In genomic region chr19:588758-589692, GRCh38 we compare ENCODE assay signal across 10 cellular contexts. TPM values are rescaled to one million over a fixed set of nuclear protein-coding genes. Genes with fewer than 3 reads are reported as not detected.
DNase-seq lines count a peak whose midpoint lies in the region; ATAC-seq, FAIRE-seq and TF ChIP-seq lines count a peak whose summit lies in the region.
"Had no signal": no experiment of that assay in that cellular context is flagged by ENCODE, and none has a peak within 500 bp of the region (broad histone marks: within the 10 kb centered on the region; RNA-seq: fewer than 3 reads in every experiment).

No MANE protein-coding gene starts in this region.

- H2AK5ac ChIP-seq in H1 (ENCODE audit: low read depth, low read length), result no peak overlapping the region

- no peaks in the 10 kb centered on the region for H3K79me1 ChIP-seq in H1 (ENCODE audit: low read depth, low read length)

- H3K9me3 ChIP-seq in H1 (ENCODE audit: insufficient read depth in 2 of 2, low read depth in 1 of 2, low read length in 1 of 2) (no peaks in the 10 kb centered on the region), suprapubic skin (no peaks in the 10 kb centered on the region)

- H3K36me3 ChIP-seq in H1 (ENCODE audit: control insufficient read depth in 2 of 4, insufficient read depth in 4 of 4, low read length in 3 of 4), result peaks cover 0 to 4% (median 0%) of the 10 kb centered on the region in 4 experiments; a peak in 1 of 8 replicates
- H3K36me3 ChIP-seq in suprapubic skin, result no peaks in the 10 kb centered on the region

- peak overlapping the region; percentile 61 for H3K4me3 Mint-ChIP-seq in activated naive CD4-positive, alpha-beta T cell treated with anti-CD3 and anti-CD28 coated beads, Interleukin-2, amount 50 U/mL, for 24 hours
- H3K4me3 Mint-ChIP-seq in activated naive CD4-positive, alpha-beta T cell treated with anti-CD3 and anti-CD28 coated beads, Interleukin-2, amount 10 ng/mL, durations not matched to agents 7 days and 5 days, result no peak overlapping the region

- H3K27me3 ChIP-seq in H1 (replicated peaks in 1 of 4; ENCODE audit: control insufficient read depth in 3 of 4, extremely low read depth in 1 of 4, insufficient read depth in 3 of 4, low read length in 3 of 4), result peaks cover 23 to 39% (median 31%) of the 10 kb centered on the region in 4 experiments
- peaks cover 79% of the 10 kb centered on the region for H3K27me3 ChIP-seq in suprapubic skin

- H3K27ac ChIP-seq in H1 (ENCODE audit: low read depth, low read length) (no peak overlapping the region), suprapubic skin (no peak overlapping the region)

- intact Hi-C loops in lower leg skin (cut with DNase I; ENCODE audit: low total_unique reads), result no loop called here

- no peak overlapping the region for H3K9ac ChIP-seq in H1 (replicated peaks in 1 of 4; ENCODE audit: extremely low read depth in 1 of 4, low read depth in 3 of 4, low read length in 3 of 4)

- no peak overlapping the region for H3K23ac ChIP-seq in H1 (ENCODE audit: insufficient read length)

- TF ChIP-seq POLR2A in H1 (IDR thresholded peaks at IDR 0.05; ENCODE audit: control extremely low read depth in 1 of 2, low read depth in 2 of 2, low read length in 2 of 2) (no peak), suprapubic skin (IDR thresholded peaks at IDR 0.05) (no peak), lower leg skin (IDR thresholded peaks at IDR 0.05) (no peak)

- peak overlapping the region; percentile 1 to 57 (median 18); a peak in 5 of 8 replicates for H3K4me3 ChIP-seq in H1 (ENCODE audit: extremely low read depth in 1 of 4, insufficient read depth in 2 of 4, low read depth in 3 of 4, low read length in 4 of 4)
- peak overlapping the region; percentile 34 for H3K4me3 ChIP-seq in suprapubic skin
- no peak overlapping the region for H3K4me3 ChIP-seq in lower leg skin (ENCODE audit: low read depth, poor library complexity, severe bottlenecking)

- TF ChIP-seq EP300 in H1 (IDR thresholded peaks at IDR 0.05; ENCODE audit: borderline replicate concordance in 1 of 2, low read depth in 2 of 2, low read length in 2 of 2) (no peak), suprapubic skin (IDR thresholded peaks at IDR 0.05) (no peak)

- FAIRE-seq in H1 (lab: Jason Lieb, UNC), result no peak
- FAIRE-seq: G401.6 had no signal

- TF ChIP-seq CTCF in H1 (IDR thresholded peaks at IDR 0.05; ENCODE audit: control extremely low read depth in 1 of 3, insufficient read depth in 1 of 3, low read depth in 1 of 3, low read length in 3 of 3) (peak in 1 of 3 experiments; percentile 18; a peak in 1 of 4 replicates), suprapubic skin (IDR thresholded peaks at IDR 0.05) (no peak), lower leg skin (IDR thresholded peaks at IDR 0.05) (no peak)

- no peak overlapping the region for H3K18ac ChIP-seq in H1 (ENCODE audit: extremely low read depth, low read length)

- peaks cover 6% of the 10 kb centered on the region for H3K27me3 Mint-ChIP-seq in activated naive CD4-positive, alpha-beta T cell treated with anti-CD3 and anti-CD28 coated beads, Interleukin-2, amount 50 U/mL, for 24 hours
- H3K27me3 Mint-ChIP-seq in activated naive CD4-positive, alpha-beta T cell treated with anti-CD3 and anti-CD28 coated beads, Interleukin-2, amount 10 ng/mL, durations not matched to agents 7 days and 5 days, result peaks cover 69% of the 10 kb centered on the region

- peaks cover 8 to 16% of the 10 kb centered on the region in 2 experiments for H4K20me1 ChIP-seq in H1 (replicated peaks in 1 of 2; ENCODE audit: control insufficient read depth in 1 of 2, insufficient read depth in 2 of 2, low read length in 2 of 2)

- CTCF ChIA-PET in activated naive CD4-positive, alpha-beta T cell treated with anti-CD3 and anti-CD28 coated beads, Interleukin-2, amount 10 ng/mL, durations not matched to agents 7 days and 5 days (lab: Charles Lee), result interaction anchor here (0.9 kb wide), 1 partner anchor 38 kb away, joined by 4 read pairs; no protein-coding TSS in a partner anchor
- CTCF ChIA-PET in H1 (lab: Charles Lee; ENCODE audit: partially characterized antibody), result interaction anchor here (0.6 to 2.3 kb wide), 9 partner anchors 11 to 78 kb away, joined by 3 to 12 read pairs (median 4); no protein-coding TSS in a partner anchor

- no peak overlapping the region for H3K27ac Mint-ChIP-seq in activated naive CD4-positive, alpha-beta T cell treated with anti-CD3 and anti-CD28 coated beads, Interleukin-2, amount 50 U/mL, for 24 hours
- no peak overlapping the region for H3K27ac Mint-ChIP-seq in activated naive CD4-positive, alpha-beta T cell treated with anti-CD3 and anti-CD28 coated beads, Interleukin-2, amount 10 ng/mL, durations not matched to agents 7 days and 5 days

- no peaks in the 10 kb centered on the region for H3K79me2 ChIP-seq in H1 (ENCODE audit: control insufficient read depth in 1 of 2, insufficient read depth in 2 of 2, low read length in 2 of 2)

- H3K23me2 ChIP-seq in H1 (ENCODE audit: low read depth, low read length), result peaks cover 3% of the 10 kb centered on the region; the same call in 1 of the 2 replicates

- H3K4ac ChIP-seq in H1 (replicated peaks; ENCODE audit: insufficient read length, low read depth, low read length), result no peak overlapping the region

- peak overlapping the region; percentile 24 to 57; a peak in 3 of 4 replicates for H3K4me2 ChIP-seq in H1 (ENCODE audit: insufficient read depth in 1 of 2, low read depth in 2 of 2, low read length in 2 of 2)

- no peak overlapping the region for H3K14ac ChIP-seq in H1 (ENCODE audit: insufficient read length)

- peak overlapping the region; percentile 51; the same call in 1 of the 2 replicates for H4K8ac ChIP-seq in H1 (ENCODE audit: extremely low read depth, insufficient read depth, low read length)

- H2BK20ac ChIP-seq in H1 (ENCODE audit: low read length), result no peak overlapping the region

- ATAC-seq in HG02678 (IDR thresholded peaks at IDR 0.05; ENCODE audit: unreplicated experiment), result no peak
- ATAC-seq in GM18517 (IDR thresholded peaks at IDR 0.05; ENCODE audit: unreplicated experiment), result no peak

- no peak for TF ChIP-seq RAD21 in H1 (IDR thresholded peaks at IDR 0.05 in 1 of 2, conservative IDR thresholded peaks at IDR 0.05 in 1 of 2; ENCODE audit: low read depth in 2 of 2, low read length in 2 of 2)

- no peaks in the 10 kb centered on the region for H3K36me3 Mint-ChIP-seq in activated naive CD4-positive, alpha-beta T cell treated with anti-CD3 and anti-CD28 coated beads, Interleukin-2, amount 50 U/mL, for 24 hours
- no peaks in the 10 kb centered on the region for H3K36me3 Mint-ChIP-seq in activated naive CD4-positive, alpha-beta T cell treated with anti-CD3 and anti-CD28 coated beads, Interleukin-2, amount 10 ng/mL, durations not matched to agents 7 days and 5 days

- H3K9me3 Mint-ChIP-seq in activated naive CD4-positive, alpha-beta T cell treated with anti-CD3 and anti-CD28 coated beads, Interleukin-2, amount 50 U/mL, for 24 hours, result no peaks in the 10 kb centered on the region
- no peaks in the 10 kb centered on the region for H3K9me3 Mint-ChIP-seq in activated naive CD4-positive, alpha-beta T cell treated with anti-CD3 and anti-CD28 coated beads, Interleukin-2, amount 10 ng/mL, durations not matched to agents 7 days and 5 days

- H2BK5ac ChIP-seq in H1 (ENCODE audit: low read depth, low read length), result no peak overlapping the region

- WGBS in H1 (ENCODE audit: extremely low coverage in 1 of 2, insufficient coverage in 1 of 2, insufficient read length in 1 of 2, insufficient replicate concordance in 2 of 2, low coverage in 1 of 2, low lambda C conversion rate in 2 of 2, missing lambda C conversion rate in 1 of 2), 2 experiments, result 40% methylated on average over 43 of the region's 53 CpGs; no CpG with 5 or more reads in 1 of the 2 experiments
- 45% methylated on average over 4 of the region's 53 CpGs for WGBS in suprapubic skin
- WGBS in lower leg skin, 2 donors, result 14 to 17% methylated on average over 27 to 44 of the region's 53 CpGs

- no peak overlapping the region for H4K91ac ChIP-seq in H1 (replicated peaks; ENCODE audit: insufficient read length, low read length)

- no peak for DNase-seq in activated naive CD4-positive, alpha-beta T cell treated with anti-CD3 and anti-CD28 coated beads, Interleukin-2, amount 10 ng/mL, durations not matched to agents 7 days and 5 days
- DNase-seq in NCI-H526 treated with DMSO at 0.1 percent for 48 hours (lab: John Stamatoyannopoulos, UW) (peak; percentile 15), H1 (ENCODE audit: low read depth in 1 of 2, low spot score in 2 of 2) (no peak), suprapubic skin (ENCODE audit: low spot score in 2 of 2) (no peak), lower leg skin (ENCODE audit: low spot score in 2 of 2) (no peak)

- H3K4me1 Mint-ChIP-seq in activated naive CD4-positive, alpha-beta T cell treated with anti-CD3 and anti-CD28 coated beads, Interleukin-2, amount 50 U/mL, for 24 hours, result peaks cover 3% of the 10 kb centered on the region
- peaks cover 10% of the 10 kb centered on the region for H3K4me1 Mint-ChIP-seq in activated naive CD4-positive, alpha-beta T cell treated with anti-CD3 and anti-CD28 coated beads, Interleukin-2, amount 10 ng/mL, durations not matched to agents 7 days and 5 days

- H4K5ac ChIP-seq in H1 (ENCODE audit: insufficient read length, low read depth, low read length), result no peak overlapping the region

- no peak overlapping the region for H2AFZ ChIP-seq in H1 (ENCODE audit: low read length)

- H3K4me1 ChIP-seq in H1 (replicated peaks in 1 of 4; ENCODE audit: control insufficient read depth in 3 of 4, insufficient read depth in 4 of 4, low read length in 3 of 4) (peaks cover 0 to 6% (median 2%) of the 10 kb centered on the region in 4 experiments; a peak in 3 of 7 replicates), suprapubic skin (peaks cover 38% of the 10 kb centered on the region)

- H3K56ac ChIP-seq in H1 (replicated peaks; ENCODE audit: insufficient read length, low read depth, low read length), result no peak overlapping the region

- H2BK15ac ChIP-seq in H1 (ENCODE audit: low read length), result no peak overlapping the region

- no peak overlapping the region for H2BK120ac ChIP-seq in H1 (replicated peaks; ENCODE audit: low read depth, low read length)

- H2BK12ac ChIP-seq in H1 (ENCODE audit: low read depth, low read length), result no peak overlapping the region; the same call in 1 of the 2 replicates

- POLR2A ChIA-PET in H1 (lab: Charles Lee; ENCODE audit: partially characterized antibody), result interaction anchor here (1.2 to 6.3 kb wide), 5 partner anchors 12 to 86 kb away, joined by 3 to 78 read pairs (median 4); partner anchors contain the start of gene BSG

RNA-seq across cellular contexts. Expression of gene HCN2, which starts 0.7 kb away (rescaled TPM):
- 3.6 and 4.0 TPM in 2 replicates for total RNA-seq in H1 (2021; fragmentation: NEBNext Ultra II Directional; extraction: Animal tissue kit (Norgen Biotek cat#: 25700))
- polyA plus RNA-seq in H1 (2011; rRNA removed), result 1.0 and 1.9 TPM in 2 replicates
- polyA plus RNA-seq in H1 (2011; cell fraction: cytosol; rRNA removed), result 1.3 TPM
- 3.2 TPM for polyA plus RNA-seq in H1 (2011; cell fraction: nucleus; rRNA removed)
- polyA plus RNA-seq in H1 (2012, experiment 1 of 2), result 1.6 to 4.6 TPM (median 3.9 TPM) in 4 replicates
- 2.2 TPM for polyA plus RNA-seq in H1 (2012, experiment 2 of 2)
- polyA plus RNA-seq in H1 (2013, experiment 1 of 2), result 3.0 TPM
- 3.2 TPM for polyA plus RNA-seq in H1 (2013, experiment 2 of 2)
- polyA minus RNA-seq in H1 (2011; rRNA and poly(A)+ RNA removed), result 1.6 and 4.2 TPM in 2 replicates
- 2.5 TPM for polyA minus RNA-seq in H1 (2011; cell fraction: cytosol; rRNA and poly(A)+ RNA removed)
- polyA minus RNA-seq in H1 (2011; cell fraction: nucleus; rRNA and poly(A)+ RNA removed), result 1.4 TPM
- total RNA-seq in suprapubic skin (1 to 10 TPM in 1 of 4 donors, under 1 TPM in 3; 0.11 to 1.7 (median 0.81) TPM), lower leg skin (1 to 10 TPM in 2 of 4 donors, under 1 TPM in 2; 0.21 to 1.7 (median 1.1) TPM)

RNA-seq across cellular contexts. Expression of gene BSG, which starts 16.6 kb away (rescaled TPM):
- 726 and 743 TPM in 2 replicates for total RNA-seq in H1 (2021; fragmentation: NEBNext Ultra II Directional; extraction: Animal tissue kit (Norgen Biotek cat#: 25700))
- 1,055 and 1,381 TPM in 2 replicates for polyA plus RNA-seq in H1 (2011; rRNA removed)
- 777 TPM for polyA plus RNA-seq in H1 (2011; cell fraction: cytosol; rRNA removed)
- 835 TPM for polyA plus RNA-seq in H1 (2011; cell fraction: nucleus; rRNA removed)
- 563 to 829 TPM (median 731 TPM) in 4 replicates for polyA plus RNA-seq in H1 (2012, experiment 1 of 2)
- 1,009 TPM for polyA plus RNA-seq in H1 (2012, experiment 2 of 2)
- polyA plus RNA-seq in H1 (2013, experiment 1 of 2), result 1,327 TPM
- 1,362 TPM for polyA plus RNA-seq in H1 (2013, experiment 2 of 2)
- 300 and 353 TPM in 2 replicates for polyA minus RNA-seq in H1 (2011; rRNA and poly(A)+ RNA removed)
- polyA minus RNA-seq in H1 (2011; cell fraction: cytosol; rRNA and poly(A)+ RNA removed), result 459 TPM
- 278 TPM for polyA minus RNA-seq in H1 (2011; cell fraction: nucleus; rRNA and poly(A)+ RNA removed)
- total RNA-seq in suprapubic skin (100 to 1,000 TPM; 265 to 314 (median 285) TPM), lower leg skin (100 to 1,000 TPM; 288 to 344 (median 307) TPM)

RNA-seq across cellular contexts. Expression of gene POLRMT, which starts 44.3 kb away (rescaled TPM):
- total RNA-seq in H1 (2021; fragmentation: NEBNext Ultra II Directional; extraction: Animal tissue kit (Norgen Biotek cat#: 25700)), result 110 and 111 TPM in 2 replicates
- 93.0 and 119 TPM in 2 replicates for polyA plus RNA-seq in H1 (2011; rRNA removed)
- polyA plus RNA-seq in H1 (2011; cell fraction: cytosol; rRNA removed), result 84.7 TPM
- polyA plus RNA-seq in H1 (2011; cell fraction: nucleus; rRNA removed), result 444 TPM
- polyA plus RNA-seq in H1 (2012, experiment 1 of 2), result 84.6 to 159 TPM (median 148 TPM) in 4 replicates
- polyA plus RNA-seq in H1 (2012, experiment 2 of 2), result 84.5 TPM
- polyA plus RNA-seq in H1 (2013, experiment 1 of 2), result 105 TPM
- 97.6 TPM for polyA plus RNA-seq in H1 (2013, experiment 2 of 2)
- polyA minus RNA-seq in H1 (2011; rRNA and poly(A)+ RNA removed), result 132 and 217 TPM in 2 replicates
- 86.2 TPM for polyA minus RNA-seq in H1 (2011; cell fraction: cytosol; rRNA and poly(A)+ RNA removed)
- polyA minus RNA-seq in H1 (2011; cell fraction: nucleus; rRNA and poly(A)+ RNA removed), result 105 TPM
- total RNA-seq in suprapubic skin, result 10 to 100 TPM; 26.0 to 60.4 (median 46.3) TPM
- total RNA-seq in lower leg skin, result 10 to 100 TPM; 37.8 to 61.1 (median 46.9) TPM

RNA-seq across cellular contexts. Expression of gene GZMM, which starts 45.2 kb away (rescaled TPM):
- total RNA-seq in H1 (2021; fragmentation: NEBNext Ultra II Directional; extraction: Animal tissue kit (Norgen Biotek cat#: 25700)), result 0.32 and 0.59 TPM in 2 replicates
- polyA plus RNA-seq in H1 (2011; rRNA removed), result 0.09 and 0.19 TPM in 2 replicates
- polyA plus RNA-seq in H1 (2011; cell fraction: cytosol; rRNA removed), result 0.26 TPM
- 0.91 TPM for polyA plus RNA-seq in H1 (2011; cell fraction: nucleus; rRNA removed)
- 0.20 to 0.40 TPM in 2 of 4 replicates, not detected in the others for polyA plus RNA-seq in H1 (2012, experiment 1 of 2)
- 0.45 TPM for polyA plus RNA-seq in H1 (2012, experiment 2 of 2)
- 0.12 TPM for polyA plus RNA-seq in H1 (2013, experiment 1 of 2)
- polyA plus RNA-seq in H1 (2013, experiment 2 of 2), result 0.22 TPM
- not detected in 2 replicates for polyA minus RNA-seq in H1 (2011; rRNA and poly(A)+ RNA removed)
- polyA minus RNA-seq in H1 (2011; cell fraction: cytosol; rRNA and poly(A)+ RNA removed), result not detected
- not detected for polyA minus RNA-seq in H1 (2011; cell fraction: nucleus; rRNA and poly(A)+ RNA removed)
- under 1 TPM in 1 of 4 donors, not detected in 3; 0.97 TPM for total RNA-seq in suprapubic skin
- total RNA-seq in lower leg skin, result 1 to 10 TPM in 2 of 4 donors, under 1 TPM in 1, not detected in 1; 0.29 to 1.5 (median 1.3) TPM

RNA-seq across cellular contexts. Expression of gene FGF22, which starts 50.7 kb away (rescaled TPM):
- total RNA-seq in H1 (2021; fragmentation: NEBNext Ultra II Directional; extraction: Animal tissue kit (Norgen Biotek cat#: 25700)), result 1.7 and 1.9 TPM in 2 replicates
- 0.44 and 0.99 TPM in 2 replicates for polyA plus RNA-seq in H1 (2011; rRNA removed)
- 1.3 TPM for polyA plus RNA-seq in H1 (2011; cell fraction: cytosol; rRNA removed)
- 4.9 TPM for polyA plus RNA-seq in H1 (2011; cell fraction: nucleus; rRNA removed)
- polyA plus RNA-seq in H1 (2012, experiment 1 of 2), result 1.9 to 3.1 TPM (median 2.3 TPM) in 4 replicates
- polyA plus RNA-seq in H1 (2012, experiment 2 of 2), result 0.64 TPM
- polyA plus RNA-seq in H1 (2013, experiment 1 of 2), result 0.85 TPM
- polyA plus RNA-seq in H1 (2013, experiment 2 of 2), result 0.81 TPM
- polyA minus RNA-seq in H1 (2011; rRNA and poly(A)+ RNA removed), result 0.22 TPM in 1 of 2 replicates, not detected in the other
- polyA minus RNA-seq in H1 (2011; cell fraction: cytosol; rRNA and poly(A)+ RNA removed), result 0.73 TPM
- 0.90 TPM for polyA minus RNA-seq in H1 (2011; cell fraction: nucleus; rRNA and poly(A)+ RNA removed)
- total RNA-seq in suprapubic skin, result 10 to 100 TPM in 2 of 4 donors, 1 to 10 TPM in 2; 5.2 to 13.0 (median 9.2) TPM
- 10 to 100 TPM; 16.1 to 41.8 (median 25.6) TPM for total RNA-seq in lower leg skin
- total RNA-seq: left colon had no signal
